2 cellular contexts compared by ENCODE assay signal in genomic region chr11:126098204-126098769, GRCh38.
TF ChIP-seq lines count a peak whose summit lies in the region.

No MANE protein-coding gene starts in this region.

TF ChIP-seq in SK-N-SH treated with all-trans-retinoic acid at 6 μM for 48 hours, 23 proteins besides CTCF, POLR2A, EP300 and RAD21 (continued from another document):
- no peak for TF ChIP-seq TCF4 (CRISPR knock-in tag; IDR thresholded peaks at IDR 0.05; ENCODE audit: borderline replicate concordance)
- no peak for TF ChIP-seq ZNF70 (CRISPR knock-in tag; IDR thresholded peaks at IDR 0.05)
- TF ChIP-seq PPARA (CRISPR knock-in tag; IDR thresholded peaks at IDR 0.05; ENCODE audit: borderline replicate concordance): no peak
- TF ChIP-seq POU6F1 (CRISPR knock-in tag; IDR thresholded peaks at IDR 0.05; ENCODE audit: borderline replicate concordance, low read depth): no peak
- no peak for TF ChIP-seq ZFP3 (CRISPR knock-in tag; IDR thresholded peaks at IDR 0.05)
- no peak for TF ChIP-seq PATZ1 (CRISPR knock-in tag; IDR thresholded peaks at IDR 0.05; ENCODE audit: borderline replicate concordance)
- TF ChIP-seq CSDC2 (CRISPR knock-in tag; IDR thresholded peaks at IDR 0.05): no peak
- TF ChIP-seq CSRNP3 (CRISPR knock-in tag; IDR thresholded peaks at IDR 0.05): no peak

TF ChIP-seq in SK-N-SH, 30 proteins besides CTCF, POLR2A, EP300 and RAD21 (continued from another document):
- no peak for TF ChIP-seq MAX (IDR thresholded peaks at IDR 0.05; ENCODE audit: low read depth)
TF ChIP-seq in SK-N-SH: peak in this region for 0.
